In genomic region chr5:181243020-181243520, GRCh38 we compare ENCODE assay signal across 8 cellular contexts. TPM values are rescaled to one million over a fixed set of nuclear protein-coding genes. Genes with fewer than 3 reads are reported as not detected.
DNase-seq lines count a peak whose midpoint lies in the region; ATAC-seq and TF ChIP-seq lines count a peak whose summit lies in the region.

No MANE protein-coding gene starts in this region.

- no peaks in the 10 kb centered on the region for H3K9me2 ChIP-seq in OCI-LY1 (ENCODE audit: low read depth, low read length)
- no peaks in the 10 kb centered on the region for H3K9me2 ChIP-seq in neural cell (ENCODE audit: insufficient read depth, low read length)

- H3K9me3 ChIP-seq in OCI-LY1 (ENCODE audit: low read length) = no peaks in the 10 kb centered on the region
- no peaks in the 10 kb centered on the region for H3K9me3 ChIP-seq in effector memory CD4-positive, alpha-beta T cell (ENCODE audit: control insufficient read depth, low read length)
- H3K9me3 ChIP-seq in neural cell (ENCODE audit: low read length) = no peaks in the 10 kb centered on the region

- peak overlapping the region; percentile 95 to 97 for H3K4me3 Mint-ChIP-seq in CD14-positive monocyte

- peaks cover 41 to 47% of the 10 kb centered on the region in 2 donors for H3K36me3 Mint-ChIP-seq in CD14-positive monocyte

- H3K4me2 ChIP-seq in OCI-LY1 (ENCODE audit: low read length) (peak overlapping the region; percentile 90), neural cell (ENCODE audit: low read length) (peak overlapping the region; percentile 85)

- peaks cover 0 to 6% (median 0%) of the 10 kb centered on the region in 7 donors for H3K9me3 Mint-ChIP-seq in CD14-positive monocyte

- H3K27me3 ChIP-seq in OCI-LY1 (ENCODE audit: insufficient read depth, low read length) (no peaks in the 10 kb centered on the region), neural cell (ENCODE audit: insufficient read depth, low read depth, low read length) (no peaks in the 10 kb centered on the region)
- H3K27me3 ChIP-seq in effector memory CD4-positive, alpha-beta T cell (replicated peaks; ENCODE audit: control insufficient read depth, insufficient read depth, low read length, poor library complexity, severe bottlenecking) = no peaks in the 10 kb centered on the region

- TF ChIP-seq CTCF in CD14-positive monocyte (IDR thresholded peaks at IDR 0.05) = no peak
- no peak for TF ChIP-seq CTCF in OCI-LY1 (IDR thresholded peaks at IDR 0.05; ENCODE audit: low read length)
- TF ChIP-seq CTCF in neural cell (IDR thresholded peaks at IDR 0.05; ENCODE audit: poor library complexity, severe bottlenecking) = no peak

- ATAC-seq in GM19455 (IDR thresholded peaks at IDR 0.05; ENCODE audit: unreplicated experiment) (no peak), GM21717 (IDR thresholded peaks at IDR 0.05; ENCODE audit: unreplicated experiment) (no peak)

- peak overlapping the region; percentile 97 to 99 (median 98) for H3K27ac Mint-ChIP-seq in CD14-positive monocyte

- H3K79me2 ChIP-seq in OCI-LY1 (ENCODE audit: insufficient read depth, low read length) (peaks cover 24% of the 10 kb centered on the region), neural cell (replicated peaks; ENCODE audit: insufficient read depth, low read length) (peaks cover 58% of the 10 kb centered on the region)

- TF ChIP-seq RAD21 in neural cell (conservative IDR thresholded peaks at IDR 0.05) = no peak

- H3K36me3 ChIP-seq in OCI-LY1 (ENCODE audit: insufficient read depth, low read length) = peaks cover 54% of the 10 kb centered on the region
- H3K36me3 ChIP-seq in effector memory CD4-positive, alpha-beta T cell (ENCODE audit: control insufficient read depth, insufficient read depth, low read length) = peaks cover 41% of the 10 kb centered on the region
- peaks cover 5% of the 10 kb centered on the region for H3K36me3 ChIP-seq in neural cell (ENCODE audit: insufficient read depth, low read length)

- no peak overlapping the region for H2AFZ ChIP-seq in OCI-LY1 (ENCODE audit: low read length)
- no peak overlapping the region for H2AFZ ChIP-seq in neural cell (ENCODE audit: low read depth, low read length)

- H3K4me1 ChIP-seq in OCI-LY1 (ENCODE audit: insufficient read depth, low read length, severe bottlenecking) = peaks cover 47% of the 10 kb centered on the region
- peaks cover 53% of the 10 kb centered on the region for H3K4me1 ChIP-seq in effector memory CD4-positive, alpha-beta T cell (ENCODE audit: control insufficient read depth, insufficient read depth, low read length, poor library complexity, severe bottlenecking)

- H3K27ac ChIP-seq in OCI-LY1 (ENCODE audit: low read depth, low read length, poor library complexity, severe bottlenecking) (peak overlapping the region; percentile 94), neural cell (ENCODE audit: low read length) (peak overlapping the region; percentile 93)
- H3K27ac ChIP-seq in effector memory CD4-positive, alpha-beta T cell (ENCODE audit: insufficient read depth, low read length, poor library complexity, severe bottlenecking) = peak overlapping the region; percentile 90

- H3K4me3 ChIP-seq in OCI-LY1 (ENCODE audit: low read depth, low read length, poor library complexity, severe bottlenecking) (peak overlapping the region; percentile 96), neural cell (ENCODE audit: low read length) (peak overlapping the region; percentile 96)
- H3K4me3 ChIP-seq in effector memory CD4-positive, alpha-beta T cell (ENCODE audit: insufficient read depth, low read depth, low read length, poor library complexity, severe bottlenecking) = peak overlapping the region; percentile 86

- H3K4me1 Mint-ChIP-seq in CD14-positive monocyte = peaks cover 47% of the 10 kb centered on the region

- DNase-seq in CD14-positive monocyte (ENCODE audit: low spot score) (no peak), NCI-H2029 treated with DMSO at 0.1 percent for 48 hours (lab: John Stamatoyannopoulos, UW) (no peak), GM03348 (ENCODE audit: low spot score) (no peak)
- DNase-seq in effector memory CD4-positive, alpha-beta T cell = no peak

- peaks cover 0 to 2% (median 0%) of the 10 kb centered on the region in 3 donors for H3K27me3 Mint-ChIP-seq in CD14-positive monocyte (ENCODE audit: low read depth in 3 of 3)

- H3K9ac ChIP-seq in OCI-LY1 (ENCODE audit: low read length) (peak overlapping the region; percentile 99), neural cell (ENCODE audit: low read length) (peak overlapping the region; percentile 74)

- TF ChIP-seq EP300 in neural cell (conservative IDR thresholded peaks at IDR 0.05; ENCODE audit: poor library complexity, severe bottlenecking) = no peak

- intact Hi-C loops in CD14-positive monocyte (cut with micrococcal nuclease) = loop anchor here (2.0 to 10.0 kb wide), 2 partner anchors 20 to 748 kb away; partner anchors contain the start of genes CNOT6 (in 1 of the 2) and TRIM41 (in 1 of the 2)

- H4K20me1 ChIP-seq in OCI-LY1 (ENCODE audit: insufficient read depth, low read length) (no peaks in the 10 kb centered on the region), neural cell (ENCODE audit: insufficient read depth) (no peaks in the 10 kb centered on the region)

- 0 out of 2 replicates have a peak, but pooled peaks cover 3% of the 10 kb centered on the region for H3F3A ChIP-seq in OCI-LY1 (ENCODE audit: insufficient read depth, low read length)
- H3F3A ChIP-seq in neural cell (ENCODE audit: insufficient read depth, low read length, poor library complexity, severe bottlenecking) = no peaks in the 10 kb centered on the region

TF ChIP-seq in neural cell, 6 proteins besides CTCF, POLR2A, EP300 and RAD21:
- TF ChIP-seq MXI1 (conservative IDR thresholded peaks at IDR 0.05; ENCODE audit: poor library complexity, severe bottlenecking) (no peak), EZH2 (IDR thresholded peaks at IDR 0.05; ENCODE audit: borderline replicate concordance, insufficient read depth, low read length, poor library complexity, severe bottlenecking) (no peak), REST (IDR thresholded peaks at IDR 0.05; ENCODE audit: borderline replicate concordance) (no peak), POLR2AphosphoS5 (IDR thresholded peaks at IDR 0.05) (no peak), SMC3 (conservative IDR thresholded peaks at IDR 0.05; ENCODE audit: poor library complexity) (no peak), TAF1 (IDR thresholded peaks at IDR 0.05; ENCODE audit: low read depth) (no peak)
TF ChIP-seq in neural cell: peak in this region for 0.

RNA-seq across cellular contexts. Expression of gene RACK1, which starts 0.6 kb away (rescaled TPM):
- 1,000 to 10,000 TPM; 1,150 to 1,195 TPM for polyA plus RNA-seq in CD14-positive monocyte
- 2,178 and 2,281 TPM in 2 replicates for polyA plus RNA-seq in neural cell
- 1,575 and 1,611 TPM in 2 replicates for polyA minus RNA-seq in neural cell

RNA-seq across cellular contexts. Expression of gene TRIM52, which starts 17.9 kb away (rescaled TPM):
- 1 to 10 TPM; 5.7 to 8.5 TPM for polyA plus RNA-seq in CD14-positive monocyte
- 42.0 and 47.7 TPM in 2 replicates for polyA plus RNA-seq in neural cell
- polyA minus RNA-seq in neural cell = 20.0 and 21.6 TPM in 2 replicates

RNA-seq across cellular contexts. Expression of gene TRIM41, which starts 20.0 kb away (rescaled TPM):
- under 1 TPM; 0.12 to 0.24 TPM for polyA plus RNA-seq in CD14-positive monocyte
- 32.1 and 37.7 TPM in 2 replicates for polyA plus RNA-seq in neural cell
- 25.5 and 33.1 TPM in 2 replicates for polyA minus RNA-seq in neural cell

RNA-seq across cellular contexts. Expression of gene TRIM7, which starts 38.1 kb away (rescaled TPM):
- polyA plus RNA-seq in CD14-positive monocyte = 10 to 100 TPM; 10.3 to 12.8 TPM
- 1.4 and 2.1 TPM in 2 replicates for polyA plus RNA-seq in neural cell
- polyA minus RNA-seq in neural cell = 0.93 TPM in 1 of 2 replicates, not detected in the other

Comparison
In these comparisons a context has a peak if more than half of its experiments do, and no peak if none do; other contexts are left out.
1. RNA of gene TRIM41, which starts 20.0 kb away (polyA plus RNA-seq): 32.1 to 37.7 TPM in neural cell; 0.12 to 0.24 TPM in CD14-positive monocyte; every median in the first group is over 10 times any median in the second.
2. Peak in every context shown above with its lines, with median percentiles within 50 percentile points of each other: H3K27ac ChIP-seq and H3K4me3 ChIP-seq.